ENCODE assay signal across 16 cellular contexts in the genomic region with DNA sequence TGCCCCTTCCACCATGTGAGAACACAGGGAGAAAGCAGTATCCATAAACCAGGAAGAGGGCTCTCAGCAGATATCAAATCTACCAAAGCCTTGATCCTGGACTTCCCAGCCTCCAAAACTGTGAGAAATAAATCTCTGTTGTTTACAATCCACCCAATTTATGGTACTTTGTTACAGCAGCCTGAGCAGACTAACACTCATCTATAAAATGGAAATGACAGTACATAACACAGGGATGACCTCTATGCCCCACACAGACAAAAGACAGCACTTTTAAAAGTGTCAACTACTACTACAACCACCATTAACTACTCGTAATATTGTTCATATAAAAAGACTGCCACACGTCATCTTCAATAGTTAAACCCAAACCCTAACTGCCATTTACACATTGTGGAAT. TPM values are rescaled to one million over a fixed set of nuclear protein-coding genes. Genes with fewer than 3 reads are reported as not detected.
DNase-seq lines count a peak whose midpoint lies in the region; ATAC-seq and TF ChIP-seq lines count a peak whose summit lies in the region.
"Had no signal": no experiment of that assay in that cellular context is flagged by ENCODE, and none has a peak within 500 bp of the region (broad histone marks: within the 10 kb centered on the region; RNA-seq: fewer than 3 reads in every experiment).

No MANE protein-coding gene starts in this region.

- no peak overlapping the region for H2AK5ac ChIP-seq in H9 (ENCODE audit: insufficient read length, low read length)

- H4K5ac ChIP-seq in H9 (ENCODE audit: insufficient read length, low read depth, low read length), result no peak overlapping the region

- H3K56ac ChIP-seq in H9 (ENCODE audit: insufficient read length, low read depth, low read length), result no peak overlapping the region

- H4K20me1 ChIP-seq in H9 (ENCODE audit: control insufficient read depth, insufficient read depth, insufficient read length), result no peaks in the 10 kb centered on the region

- no peak overlapping the region for H3K4ac ChIP-seq in H9 (ENCODE audit: low read depth, low read length)

- no peak overlapping the region for H2BK12ac ChIP-seq in H9 (ENCODE audit: insufficient read length, low read depth, low read length)

- H3K23ac ChIP-seq in H9 (ENCODE audit: insufficient read length, low read depth, low read length), result no peak overlapping the region

- ATAC-seq in foreskin keratinocyte, result no peak
- ATAC-seq: HCT116, Panc1, Right ventricle myocardium inferior had no signal

- H2BK5ac ChIP-seq in H9 (ENCODE audit: insufficient read length, low read length), result no peak overlapping the region

- no peaks in the 10 kb centered on the region for H3K9me3 ChIP-seq in CD8-positive, alpha-beta memory T cell (ENCODE audit: low read length)
- H3K9me3 ChIP-seq in H9 (ENCODE audit: control insufficient read depth, low read depth, low read length), result no peaks in the 10 kb centered on the region

- H2AFZ ChIP-seq in H9 (ENCODE audit: low read length), result no peak overlapping the region

- TF ChIP-seq CTCF in H9 (conservative IDR thresholded peaks at IDR 0.05) (no peak), endothelial cell (IDR thresholded peaks at IDR 0.05; ENCODE audit: unreplicated experiment) (no peak), osteocyte (IDR thresholded peaks at IDR 0.05) (no peak), foreskin keratinocyte (conservative IDR thresholded peaks at IDR 0.05) (no peak)

- peaks cover 33% of the 10 kb centered on the region for H3K4me1 ChIP-seq in CD8-positive, alpha-beta memory T cell (ENCODE audit: insufficient read depth, low read length)
- peaks cover 23% of the 10 kb centered on the region for H3K4me1 ChIP-seq in H9 (ENCODE audit: insufficient read depth, low read length)
- peaks cover 37% of the 10 kb centered on the region for H3K4me1 ChIP-seq in foreskin keratinocyte

- CTCF ChIA-PET in CD8-positive, alpha-beta memory T cell (lab: Charles Lee), result interaction anchor here (1.2 to 1.6 kb wide), 2 partner anchors 21 to 32 kb away, joined by 3 read pairs; no protein-coding TSS in a partner anchor

- no peak overlapping the region for H3K4me3 ChIP-seq in CD8-positive, alpha-beta memory T cell (ENCODE audit: low read length)
- H3K4me3 ChIP-seq: SK-N-MC had no signal

- H2BK15ac ChIP-seq in H9 (ENCODE audit: low read depth, low read length), result no peak overlapping the region

- peaks cover 17% of the 10 kb centered on the region for H3K79me1 ChIP-seq in H9 (ENCODE audit: insufficient read depth, low read depth, low read length, poor library complexity, severe bottlenecking)

- peaks cover 0 to 4% (median 0%) of the 10 kb centered on the region in 5 donors for H3K9me3 Mint-ChIP-seq in CD8-positive, alpha-beta memory T cell
- H3K9me3 Mint-ChIP-seq in H9 (peaks cover 14% of the 10 kb centered on the region in 2 experiments), endothelial cell (ENCODE audit: unreplicated experiment) (no peaks in the 10 kb centered on the region), osteocyte (ENCODE audit: unreplicated experiment) (no peaks in the 10 kb centered on the region)

- no peak overlapping the region for H3T11ph ChIP-seq in H9 (ENCODE audit: low read length)

- peaks cover 68 to 95% (median 87%) of the 10 kb centered on the region in 3 donors for H3K4me1 Mint-ChIP-seq in CD8-positive, alpha-beta memory T cell
- H3K4me1 Mint-ChIP-seq in H9 (peaks cover 53 to 63% of the 10 kb centered on the region in 2 experiments), endothelial cell (ENCODE audit: unreplicated experiment) (peaks cover 53% of the 10 kb centered on the region), osteocyte (ENCODE audit: unreplicated experiment) (peaks cover 72% of the 10 kb centered on the region)

- no peak overlapping the region for H3K18ac ChIP-seq in H9 (ENCODE audit: insufficient read length, low read depth, low read length)

- H3K79me2 ChIP-seq in H9 (ENCODE audit: insufficient read depth, low read length), result peaks cover 55% of the 10 kb centered on the region; the same call in 1 of the 2 replicates

- H3K4me2 ChIP-seq in H9 (ENCODE audit: insufficient read depth, insufficient read length, low read length), result no peak overlapping the region

- H3K14ac ChIP-seq in H9 (ENCODE audit: insufficient read depth, low read length), result no peak overlapping the region

- H3K36me3 ChIP-seq in CD8-positive, alpha-beta memory T cell (ENCODE audit: insufficient read depth, low read length), result no peaks in the 10 kb centered on the region

- no peak overlapping the region for H4K8ac ChIP-seq in H9 (replicated peaks; ENCODE audit: insufficient read length, low read depth, low read length)

- H3K27me3 ChIP-seq in CD8-positive, alpha-beta memory T cell (ENCODE audit: insufficient read depth, low read length, poor library complexity, severe bottlenecking), result no peaks in the 10 kb centered on the region
- H3K27me3 ChIP-seq in H9 (ENCODE audit: insufficient read depth, low read length) (no peaks in the 10 kb centered on the region), foreskin keratinocyte (no peaks in the 10 kb centered on the region)

- H3K27me3 Mint-ChIP-seq in CD8-positive, alpha-beta memory T cell, result no peaks in the 10 kb centered on the region
- H3K27me3 Mint-ChIP-seq in H9 (ENCODE audit: low read depth) (no peaks in the 10 kb centered on the region), endothelial cell (ENCODE audit: unreplicated experiment) (peaks cover 3% of the 10 kb centered on the region), osteocyte (ENCODE audit: unreplicated experiment) (no peaks in the 10 kb centered on the region)

- peak overlapping the region in 5 of 8 donors; percentile 15 to 72 (median 29) for H3K27ac Mint-ChIP-seq in CD8-positive, alpha-beta memory T cell
- peak overlapping the region in 2 of 3 experiments; percentile 16 to 45; a peak in 2 of 7 replicates for H3K27ac Mint-ChIP-seq in H9
- H3K27ac Mint-ChIP-seq in endothelial cell (ENCODE audit: unreplicated experiment), result peak overlapping the region; percentile 21
- peak overlapping the region; percentile 29 for H3K27ac Mint-ChIP-seq in osteocyte (ENCODE audit: unreplicated experiment)

- H3K9ac ChIP-seq in H9 (ENCODE audit: extremely low read depth, insufficient read length, low read length), result no peak overlapping the region

- H3K4me3 Mint-ChIP-seq in CD8-positive, alpha-beta memory T cell, result peak overlapping the region in 2 of 7 donors; percentile 26 to 42
- H3K4me3 Mint-ChIP-seq in H9 (peak overlapping the region in 1 of 2 experiments; percentile 33; a peak in 1 of 5 replicates), endothelial cell (ENCODE audit: unreplicated experiment) (no peak overlapping the region), osteocyte (ENCODE audit: unreplicated experiment) (no peak overlapping the region)

- no CpG with 5 or more reads among the region's 2 CpGs for WGBS in H9 (ENCODE audit: extremely low coverage, insufficient read length, low lambda C conversion rate)

- no peak for DNase-seq in CD8-positive, alpha-beta memory T cell
- DNase-seq in H9 (no peak), endothelial cell (ENCODE audit: low spot score) (no peak), osteocyte (ENCODE audit: extremely low spot score, unreplicated experiment) (no peak), NCI-H2029 (lab: John Stamatoyannopoulos, UW) (no peak), SW 1271 (lab: John Stamatoyannopoulos, UW) (no peak), foreskin keratinocyte (no peak)
- DNase-seq: DMS79, NCI-H1417 treated with DMSO at 0.1 percent for 48 hours, NCI-H2029 treated with DMSO at 0.1 percent for 48 hours, NCI-H510A, NCI-H774 had no signal

- H3K23me2 ChIP-seq in H9 (ENCODE audit: insufficient read length, low read depth, low read length, poor library complexity, severe bottlenecking), result peaks cover 7% of the 10 kb centered on the region

- no peak overlapping the region for H4K91ac ChIP-seq in H9 (ENCODE audit: insufficient read length, low read depth, low read length)

- POLR2A ChIA-PET in CD8-positive, alpha-beta memory T cell (lab: Charles Lee), result no interaction called here

- H2BK20ac ChIP-seq in H9 (ENCODE audit: low read depth, low read length, poor library complexity, severe bottlenecking), result no peak overlapping the region

- H2BK120ac ChIP-seq in H9 (ENCODE audit: low read depth, low read length, poor library complexity, severe bottlenecking), result no peak overlapping the region

- H3K27ac ChIP-seq in CD8-positive, alpha-beta memory T cell (ENCODE audit: low read depth, low read length), result no peak overlapping the region
- H3K27ac ChIP-seq in H9 (ENCODE audit: insufficient read length, low read depth, low read length), result no peak overlapping the region
- H3K27ac ChIP-seq in foreskin keratinocyte, result no peak overlapping the region
- H3K27ac ChIP-seq: SK-N-MC had no signal

- H3K36me3 Mint-ChIP-seq in CD8-positive, alpha-beta memory T cell, result peaks cover 2 to 5% (median 3%) of the 10 kb centered on the region in 3 donors
- peaks cover 11 to 30% (median 20%) of the 10 kb centered on the region in 3 experiments; a peak in 6 of 7 replicates for H3K36me3 Mint-ChIP-seq in H9 (ENCODE audit: insufficient read depth in 1 of 3, low read depth in 3 of 3)
- no peaks in the 10 kb centered on the region for H3K36me3 Mint-ChIP-seq in endothelial cell (ENCODE audit: low read depth, unreplicated experiment)
- H3K36me3 Mint-ChIP-seq in osteocyte (ENCODE audit: unreplicated experiment), result no peaks in the 10 kb centered on the region

RNA-seq across cellular contexts. Expression of gene RYK, which starts 5.7 kb away (rescaled TPM):
- 10 to 100 TPM; 23.0 to 26.1 TPM for total RNA-seq in CD8-positive, alpha-beta memory T cell
- 13.3 TPM for polyA plus RNA-seq in CD8-positive, alpha-beta memory T cell
- 57.7 and 60.6 TPM in 2 replicates for total RNA-seq in H9 (2021)
- total RNA-seq in endothelial cell (ENCODE audit: unreplicated experiment), result 60.4 TPM
- 68.1 and 70.7 TPM in 2 replicates for total RNA-seq in osteocyte
- total RNA-seq in foreskin keratinocyte, result 76.8 and 81.9 TPM in 2 replicates
- polyA plus RNA-seq in foreskin keratinocyte, result 31.1 and 37.5 TPM in 2 replicates
